In genomic region chr13:30617315-30618185, GRCh38 we compare ENCODE assay signal across 8 cellular contexts. TPM values are rescaled to one million over a fixed set of nuclear protein-coding genes. Genes with fewer than 3 reads are reported as not detected.
DNase-seq lines count a peak whose midpoint lies in the region; ATAC-seq, FAIRE-seq and TF ChIP-seq lines count a peak whose summit lies in the region.

Gene USPL1 (plus strand): TSS chr13:30617920. CDS start chr13:30621141, 3,221 bp downstream.

- peak; percentile 99 for DNase-seq in DND-41
- DNase-seq in RCC 7860 (ENCODE audit: low spot score): peak; percentile 96
- DNase-seq in activated T-helper 1 cell treated with Interleukin-2 at 50 U/mL for 16 hours (ENCODE audit: low read depth): peak; percentile 99
- DNase-seq in fibroblast of lung (ENCODE audit: low read depth in 2 of 2): peak; percentile 100
- DNase-seq in naive thymus-derived CD4-positive, alpha-beta T cell: peak; percentile 92 to 99 (median 99)
- peak; percentile 99 for DNase-seq in stimulated activated naive B cell treated with anti-CD40 and anti-IgM and Interleukin-4, amounts not matched to agents 10 μg/mL and 1 μg/mL and 100 μg/mL, for 72 hours

- TF ChIP-seq CTCF in DND-41 (IDR thresholded peaks at IDR 0.05; ENCODE audit: borderline replicate concordance, extremely low read depth, low read length, poor library complexity, severe bottlenecking): peak; percentile 37
- TF ChIP-seq CTCF in fibroblast of lung (conservative IDR thresholded peaks at IDR 0.05 in 1 of 2, IDR thresholded peaks at IDR 0.05 in 1 of 2; ENCODE audit: low read depth in 1 of 2, low read length in 2 of 2): no peak

- peaks cover 13 to 53% (median 36%) of the 10 kb centered on the region in 7 donors for H3K4me1 Mint-ChIP-seq in naive thymus-derived CD4-positive, alpha-beta T cell
- peaks cover 10 to 12% of the 10 kb centered on the region in 2 donors for H3K4me1 Mint-ChIP-seq in stimulated activated naive B cell treated with anti-CD40 and anti-IgM and Interleukin-4, amounts not matched to agents 10 μg/mL and 1 μg/mL and 100 μg/mL, for 72 hours

- H3K36me3 Mint-ChIP-seq in naive thymus-derived CD4-positive, alpha-beta T cell: peaks cover 3 to 15% (median 5%) of the 10 kb centered on the region in 5 donors
- H3K36me3 Mint-ChIP-seq in stimulated activated naive B cell treated with anti-CD40 and anti-IgM and Interleukin-4, amounts not matched to agents 10 μg/mL and 1 μg/mL and 100 μg/mL, for 72 hours: peaks cover 3 to 4% of the 10 kb centered on the region in 2 donors

- H3K79me2 ChIP-seq in DND-41 (ENCODE audit: insufficient read depth, low read length) (peaks cover 97% of the 10 kb centered on the region), fibroblast of lung (ENCODE audit: control insufficient read depth, insufficient read depth, low read length) (peaks cover 66% of the 10 kb centered on the region)

- no peak within 1 kb of the TSS for H3K4me3 Mint-ChIP-seq in naive thymus-derived CD4-positive, alpha-beta T cell
- no peak within 1 kb of the TSS for H3K4me3 Mint-ChIP-seq in stimulated activated naive B cell treated with anti-CD40 and anti-IgM and Interleukin-4, amounts not matched to agents 10 μg/mL and 1 μg/mL and 100 μg/mL, for 72 hours

- no peak within 1 kb of the TSS for H3K27ac Mint-ChIP-seq in naive thymus-derived CD4-positive, alpha-beta T cell
- no peak within 1 kb of the TSS for H3K27ac Mint-ChIP-seq in stimulated activated naive B cell treated with anti-CD40 and anti-IgM and Interleukin-4, amounts not matched to agents 10 μg/mL and 1 μg/mL and 100 μg/mL, for 72 hours

- H3K27me3 ChIP-seq in DND-41 (ENCODE audit: insufficient read depth, low read length, poor library complexity) (no peaks in the 10 kb centered on the region), fibroblast of lung (ENCODE audit: control insufficient read depth, insufficient read depth, low read length) (no peaks in the 10 kb centered on the region)
- no peaks in the 10 kb centered on the region for H3K27me3 ChIP-seq in naive thymus-derived CD4-positive, alpha-beta T cell (ENCODE audit: control insufficient read depth in 2 of 2, insufficient read depth in 2 of 2, low read length in 2 of 2)

- CTCF ChIA-PET in naive thymus-derived CD4-positive, alpha-beta T cell (lab: Charles Lee): interaction anchor here (0.5 to 2.4 kb wide), 7 partner anchors 10 to 246 kb away, joined by 3 to 6 read pairs (median 5); partner anchors contain the start of gene HMGB1

- peak within 1 kb of the TSS; percentile 99 for H3K27ac ChIP-seq in DND-41 (ENCODE audit: low read length)
- peak within 1 kb of the TSS; percentile 97 for H3K27ac ChIP-seq in KOPT-K1 (ENCODE audit: low read depth, low read length, poor library complexity, severe bottlenecking)
- peak within 1 kb of the TSS; percentile 95 for H3K27ac ChIP-seq in fibroblast of lung (ENCODE audit: insufficient read depth, low read length)
- H3K27ac ChIP-seq in naive thymus-derived CD4-positive, alpha-beta T cell (ENCODE audit: low read depth, low read length): peak within 1 kb of the TSS; percentile 97

- H3K4me3 ChIP-seq in DND-41 (ENCODE audit: low read depth in 1 of 2, low read length in 2 of 2): peak within 1 kb of the TSS; percentile 97 to 99
- H3K4me3 ChIP-seq in fibroblast of lung (replicated peaks in 1 of 4; ENCODE audit: control extremely low read depth in 1 of 4, insufficient read depth in 1 of 4, low read depth in 3 of 4, low read length in 4 of 4): peak within 1 kb of the TSS; percentile 92 to 97 (median 95)
- H3K4me3 ChIP-seq in naive thymus-derived CD4-positive, alpha-beta T cell (ENCODE audit: low read length): peak within 1 kb of the TSS; percentile 84

- no peaks in the 10 kb centered on the region for H3K27me3 Mint-ChIP-seq in naive thymus-derived CD4-positive, alpha-beta T cell
- no peaks in the 10 kb centered on the region for H3K27me3 Mint-ChIP-seq in stimulated activated naive B cell treated with anti-CD40 and anti-IgM and Interleukin-4, amounts not matched to agents 10 μg/mL and 1 μg/mL and 100 μg/mL, for 72 hours

- FAIRE-seq in RCC 7860 (lab: Jason Lieb, UNC): peak; percentile 84

- H2AFZ ChIP-seq in DND-41 (ENCODE audit: low read depth, low read length): peak within 1 kb of the TSS; percentile 98
- peak within 1 kb of the TSS; percentile 95 for H2AFZ ChIP-seq in fibroblast of lung (ENCODE audit: low read length)

- H3K9ac ChIP-seq in DND-41 (ENCODE audit: low read depth, low read length) (peak within 1 kb of the TSS; percentile 92), fibroblast of lung (ENCODE audit: insufficient read depth, low read length) (peak within 1 kb of the TSS; percentile 94)

- POLR2A ChIA-PET in naive thymus-derived CD4-positive, alpha-beta T cell (lab: Charles Lee): interaction anchor here (0.7 to 4.1 kb wide), 42 partner anchors 8 to 1900 kb away, joined by 3 to 66 read pairs (median 4); partner anchors contain the start of genes ALOX5AP, HMGB1 and UBL3

- H3K9me3 ChIP-seq in DND-41 (ENCODE audit: insufficient read depth, low read length, severe bottlenecking): no peaks in the 10 kb centered on the region
- H3K9me3 ChIP-seq in KOPT-K1 (ENCODE audit: insufficient read depth, low read length, poor library complexity, severe bottlenecking): no peaks in the 10 kb centered on the region
- H3K9me3 ChIP-seq in fibroblast of lung (ENCODE audit: control insufficient read depth, insufficient read depth, low read depth, low read length): no peaks in the 10 kb centered on the region
- H3K9me3 ChIP-seq in naive thymus-derived CD4-positive, alpha-beta T cell (ENCODE audit: control insufficient read depth in 2 of 3, low read length in 3 of 3): no peaks in the 10 kb centered on the region

- H3K4me2 ChIP-seq in DND-41 (ENCODE audit: insufficient read depth, low read length): peak within 1 kb of the TSS; percentile 91
- H3K4me2 ChIP-seq in fibroblast of lung (ENCODE audit: extremely low read depth, insufficient read depth, low read length): peak within 1 kb of the TSS; percentile 96

- ATAC-seq in DND-41 (ENCODE audit: insufficient read depth, low read depth) (peak; percentile 88), GM21786 (IDR thresholded peaks at IDR 0.05; ENCODE audit: unreplicated experiment) (peak; percentile 84)
- peak; percentile 95 for ATAC-seq in naive thymus-derived CD4-positive, alpha-beta T cell
- ATAC-seq in stimulated activated naive B cell treated with anti-CD40 and anti-IgM and Interleukin-4, amounts not matched to agents 10 μg/mL and 1 μg/mL and 100 μg/mL, for 72 hours (replicated peaks): peak; percentile 85 to 88

- H4K20me1 ChIP-seq in DND-41 (ENCODE audit: insufficient read depth, low read length) (peaks cover 3% of the 10 kb centered on the region; the same call in 1 of the 2 replicates), fibroblast of lung (ENCODE audit: control insufficient read depth, extremely low read depth, insufficient read depth, low read length) (no peaks in the 10 kb centered on the region)

- intact Hi-C loops in naive thymus-derived CD4-positive, alpha-beta T cell (cut with micrococcal nuclease): loop anchor here (1.0 to 10.0 kb wide), 27 partner anchors 9 to 1960 kb away; partner anchors contain the start of genes HMGB1 (in 2 of the 2), KATNAL1 (in 2 of the 2), UBL3 (in 2 of the 2) and POMP (in 1 of the 2)

- H3K4me1 ChIP-seq in DND-41 (ENCODE audit: insufficient read depth, low read length): peaks cover 45% of the 10 kb centered on the region
- no peaks in the 10 kb centered on the region for H3K4me1 ChIP-seq in fibroblast of lung (ENCODE audit: control insufficient read depth, extremely low read depth, insufficient read depth, low read length)
- peaks cover 11 to 13% of the 10 kb centered on the region in 2 donors for H3K4me1 ChIP-seq in naive thymus-derived CD4-positive, alpha-beta T cell (ENCODE audit: control insufficient read depth in 2 of 2, insufficient read depth in 2 of 2, low read length in 2 of 2)

- H3K9me3 Mint-ChIP-seq in naive thymus-derived CD4-positive, alpha-beta T cell: no peaks in the 10 kb centered on the region
- no peaks in the 10 kb centered on the region for H3K9me3 Mint-ChIP-seq in stimulated activated naive B cell treated with anti-CD40 and anti-IgM and Interleukin-4, amounts not matched to agents 10 μg/mL and 1 μg/mL and 100 μg/mL, for 72 hours

- H3K36me3 ChIP-seq in DND-41 (ENCODE audit: insufficient read depth, low read length) (peaks cover 11% of the 10 kb centered on the region), KOPT-K1 (ENCODE audit: insufficient read depth, low read length) (peaks cover 21% of the 10 kb centered on the region), fibroblast of lung (ENCODE audit: control insufficient read depth, insufficient read depth, low read length) (no peaks in the 10 kb centered on the region)
- H3K36me3 ChIP-seq in naive thymus-derived CD4-positive, alpha-beta T cell (ENCODE audit: control insufficient read depth in 2 of 3, insufficient read depth in 3 of 3, low read length in 3 of 3): peaks cover 7 to 8% (median 7%) of the 10 kb centered on the region in 3 experiments

RNA-seq across cellular contexts. Expression of gene USPL1, which starts in this region (rescaled TPM):
- 12.4 and 14.1 TPM in 2 replicates for total RNA-seq in fibroblast of lung
- 12.3 and 17.7 TPM in 2 replicates for polyA plus RNA-seq in fibroblast of lung
- polyA plus RNA-seq in fibroblast of lung (2012): 6.8 and 8.2 TPM in 2 replicates
- 4.5 and 4.8 TPM in 2 replicates for polyA minus RNA-seq in fibroblast of lung (ENCODE audit: low replicate concordance)
- 10 to 100 TPM; 22.4 to 34.7 (median 30.4) TPM for total RNA-seq in naive thymus-derived CD4-positive, alpha-beta T cell
- 10 to 100 TPM; 17.4 to 21.9 TPM for polyA plus RNA-seq in naive thymus-derived CD4-positive, alpha-beta T cell

Comparison
In these comparisons a context has a peak if more than half of its experiments do, and no peak if none do; other contexts are left out.
1. Peak in every context shown above with its lines: DNase-seq, ATAC-seq, H3K4me3 ChIP-seq and H3K27ac ChIP-seq.